Comparison of ENCODE assay signal across 37 cellular contexts in the genomic region with DNA sequence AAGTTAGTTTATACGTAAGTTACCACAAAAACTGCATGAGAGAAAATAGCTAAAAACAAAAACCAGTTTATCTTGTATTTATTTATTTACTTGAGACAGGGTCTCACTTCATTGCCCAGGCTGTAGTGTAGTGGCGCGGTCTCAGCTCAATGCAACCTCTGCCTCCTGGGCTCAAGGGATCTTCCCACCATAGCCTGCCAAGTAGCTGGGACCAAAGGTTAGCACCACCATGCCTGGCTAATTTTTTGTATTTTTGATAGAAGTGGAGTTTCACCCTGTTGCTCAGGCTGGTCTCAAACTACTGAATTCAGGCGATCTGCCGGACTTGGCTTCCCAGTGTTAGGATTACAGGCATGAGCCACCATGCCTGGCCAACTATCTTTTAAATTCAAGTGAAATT.
"Had no signal": no experiment of that assay in that cellular context is flagged by ENCODE, and none has a peak within 500 bp of the region (broad histone marks: within the 10 kb centered on the region; RNA-seq: fewer than 3 reads in every experiment).

No MANE protein-coding gene starts in this region.

- H3K27ac Mint-ChIP-seq: activated B cell treated with CpG ODN at 0.5 μM for 24 hours; activated CD4-positive, alpha-beta memory T cell treated with anti-CD3 and anti-CD28 coated beads, Interleukin-2, amount 10 ng/mL, durations not matched to agents 7 days and 5 days; activated CD4-positive, alpha-beta T cell treated with anti-CD3 and anti-CD28 coated beads for 36 hours; activated CD4-positive, alpha-beta T cell treated with anti-CD3 and anti-CD28 coated beads, Interleukin-2, amount 10 ng/mL, durations not matched to agents 7 days and 5 days; activated CD8-positive, alpha-beta memory T cell treated with anti-CD3 and anti-CD28 coated beads, Interleukin-2, amount 10 ng/mL, durations not matched to agents 7 days and 5 days; activated CD8-positive, alpha-beta T cell treated with anti-CD3 and anti-CD28 coated beads, Interleukin-2, amount 10 ng/mL, durations not matched to agents 7 days and 5 days; activated naive CD4-positive, alpha-beta T cell treated with anti-CD3 and anti-CD28 coated beads, Interleukin-2, amount 10 ng/mL, durations not matched to agents 7 days and 5 days; activated naive CD4-positive, alpha-beta T cell treated with anti-CD3 and anti-CD28 coated beads, Interleukin-2, amount 50 U/mL, for 24 hours; activated naive CD8-positive, alpha-beta T cell; activated naive CD8-positive, alpha-beta T cell treated with anti-CD3 and anti-CD28 coated beads, Interleukin-2, amount 10 ng/mL, durations not matched to agents 7 days and 5 days; activated naive CD8-positive, alpha-beta T cell treated with anti-CD3 and anti-CD28 coated beads, Interleukin-2, amount 50 U/mL, for 24 hours; activated T-cell treated with anti-CD3 and anti-CD28 coated beads, Interleukin-2, amount 50 U/mL, for 24 hours; activated T-helper 2 cell treated with anti-CD3 and anti-CD28 coated beads, Interferon-gamma antibody, Interleukin-2, Interleukin-4, amounts not matched to agents 10 μg/mL and 5 μg/mL and 100 μg/mL, durations not matched to agents 14 hours and 24 hours and 36 hours; brain; T-helper 1 cell treated with Interleukin-12 subunit alpha and Interleukin-12 subunit beta and Interleukin-4 antibody, amounts not matched to agents 30 μg/mL and 1 μg/mL, for 36 hours; T-helper 2 cell treated with Interferon-gamma antibody and Interleukin-4, amounts not matched to agents 5 μg/mL and 100 μg/mL, for 36 hours had no signal

- H3K27me3 Mint-ChIP-seq: activated B cell treated with CpG ODN at 0.5 μM for 24 hours; activated CD4-positive, alpha-beta memory T cell treated with anti-CD3 and anti-CD28 coated beads, Interleukin-2, amount 10 ng/mL, durations not matched to agents 7 days and 5 days; activated CD4-positive, alpha-beta T cell treated with anti-CD3 and anti-CD28 coated beads for 36 hours; activated CD4-positive, alpha-beta T cell treated with anti-CD3 and anti-CD28 coated beads, Interleukin-2, amount 10 ng/mL, durations not matched to agents 7 days and 5 days; activated CD8-positive, alpha-beta memory T cell treated with anti-CD3 and anti-CD28 coated beads, Interleukin-2, amount 10 ng/mL, durations not matched to agents 7 days and 5 days; activated naive CD4-positive, alpha-beta T cell treated with anti-CD3 and anti-CD28 coated beads, Interleukin-2, amount 10 ng/mL, durations not matched to agents 7 days and 5 days; activated naive CD4-positive, alpha-beta T cell treated with anti-CD3 and anti-CD28 coated beads, Interleukin-2, amount 50 U/mL, for 24 hours; activated naive CD8-positive, alpha-beta T cell; activated naive CD8-positive, alpha-beta T cell treated with anti-CD3 and anti-CD28 coated beads, Interleukin-2, amount 10 ng/mL, durations not matched to agents 7 days and 5 days; activated naive CD8-positive, alpha-beta T cell treated with anti-CD3 and anti-CD28 coated beads, Interleukin-2, amount 50 U/mL, for 24 hours; activated T-cell treated with anti-CD3 and anti-CD28 coated beads, Interleukin-2, amount 50 U/mL, for 24 hours; brain; central memory CD8-positive, alpha-beta T cell had no signal

- H3K4me1 Mint-ChIP-seq: activated B cell treated with CpG ODN at 0.5 μM for 24 hours; activated CD4-positive, alpha-beta memory T cell treated with anti-CD3 and anti-CD28 coated beads, Interleukin-2, amount 10 ng/mL, durations not matched to agents 7 days and 5 days; activated CD4-positive, alpha-beta T cell treated with anti-CD3 and anti-CD28 coated beads for 36 hours; activated CD4-positive, alpha-beta T cell treated with anti-CD3 and anti-CD28 coated beads, Interleukin-2, amount 10 ng/mL, durations not matched to agents 7 days and 5 days; activated CD8-positive, alpha-beta memory T cell treated with anti-CD3 and anti-CD28 coated beads, Interleukin-2, amount 10 ng/mL, durations not matched to agents 7 days and 5 days; activated naive CD4-positive, alpha-beta T cell treated with anti-CD3 and anti-CD28 coated beads, Interleukin-2, amount 10 ng/mL, durations not matched to agents 7 days and 5 days; activated naive CD4-positive, alpha-beta T cell treated with anti-CD3 and anti-CD28 coated beads, Interleukin-2, amount 50 U/mL, for 24 hours; activated naive CD8-positive, alpha-beta T cell treated with anti-CD3 and anti-CD28 coated beads, Interleukin-2, amount 10 ng/mL, durations not matched to agents 7 days and 5 days; activated naive CD8-positive, alpha-beta T cell treated with anti-CD3 and anti-CD28 coated beads, Interleukin-2, amount 50 U/mL, for 24 hours; central memory CD8-positive, alpha-beta T cell had no signal

- H3K36me3 ChIP-seq: ascending aorta, cardiac muscle cell had no signal

- H3K4me3 Mint-ChIP-seq: activated B cell treated with CpG ODN at 0.5 μM for 24 hours; activated CD4-positive, alpha-beta memory T cell treated with anti-CD3 and anti-CD28 coated beads, Interleukin-2, amount 10 ng/mL, durations not matched to agents 7 days and 5 days; activated CD4-positive, alpha-beta T cell treated with anti-CD3 and anti-CD28 coated beads for 36 hours; activated CD4-positive, alpha-beta T cell treated with anti-CD3 and anti-CD28 coated beads, Interleukin-2, amount 10 ng/mL, durations not matched to agents 7 days and 5 days; activated CD8-positive, alpha-beta memory T cell treated with anti-CD3 and anti-CD28 coated beads, Interleukin-2, amount 10 ng/mL, durations not matched to agents 7 days and 5 days; activated CD8-positive, alpha-beta T cell treated with anti-CD3 and anti-CD28 coated beads, Interleukin-2, amount 10 ng/mL, durations not matched to agents 7 days and 5 days; activated naive CD4-positive, alpha-beta T cell treated with anti-CD3 and anti-CD28 coated beads, Interleukin-2, amount 10 ng/mL, durations not matched to agents 7 days and 5 days; activated naive CD4-positive, alpha-beta T cell treated with anti-CD3 and anti-CD28 coated beads, Interleukin-2, amount 50 U/mL, for 24 hours; activated naive CD8-positive, alpha-beta T cell; activated naive CD8-positive, alpha-beta T cell treated with anti-CD3 and anti-CD28 coated beads, Interleukin-2, amount 10 ng/mL, durations not matched to agents 7 days and 5 days; activated naive CD8-positive, alpha-beta T cell treated with anti-CD3 and anti-CD28 coated beads, Interleukin-2, amount 50 U/mL, for 24 hours; activated T-cell treated with anti-CD3 and anti-CD28 coated beads, Interleukin-2, amount 50 U/mL, for 24 hours; brain; central memory CD8-positive, alpha-beta T cell; T-helper 1 cell treated with Interleukin-12 subunit alpha and Interleukin-12 subunit beta and Interleukin-4 antibody, amounts not matched to agents 30 μg/mL and 1 μg/mL, for 36 hours; T-helper 2 cell treated with Interferon-gamma antibody and Interleukin-4, amounts not matched to agents 5 μg/mL and 100 μg/mL, for 36 hours had no signal

- ATAC-seq: activated CD4-positive, alpha-beta T cell treated with anti-CD3 and anti-CD28 coated beads for 36 hours; activated CD4-positive, CD25-positive, alpha-beta regulatory T cell treated with anti-CD3 and anti-CD28 coated beads, Interleukin-2, amount 50 U/mL, for 24 hours; activated CD8-positive, alpha-beta memory T cell treated with anti-CD3 and anti-CD28 coated beads, Interleukin-2, amount 10 ng/mL, durations not matched to agents 7 days and 5 days; activated CD8-positive, alpha-beta T cell treated with anti-CD3 and anti-CD28 coated beads, Interleukin-2, amount 10 ng/mL, durations not matched to agents 7 days and 5 days; activated naive CD8-positive, alpha-beta T cell treated with anti-CD3 and anti-CD28 coated beads, Interleukin-2, amount 50 U/mL, for 24 hours had no signal

- H3K9me3 Mint-ChIP-seq: activated CD4-positive, alpha-beta T cell treated with anti-CD3 and anti-CD28 coated beads, Interleukin-2, amount 10 ng/mL, durations not matched to agents 7 days and 5 days; activated T-cell treated with anti-CD3 and anti-CD28 coated beads, Interleukin-2, amount 50 U/mL, for 24 hours had no signal

- H3K9me3 ChIP-seq: ascending aorta had no signal

- H3K4me1 ChIP-seq: ascending aorta had no signal

- H3K27me3 ChIP-seq: ascending aorta, cardiac muscle cell had no signal

- H3K36me3 Mint-ChIP-seq: activated CD8-positive, alpha-beta memory T cell treated with anti-CD3 and anti-CD28 coated beads, Interleukin-2, amount 10 ng/mL, durations not matched to agents 7 days and 5 days; activated naive CD4-positive, alpha-beta T cell treated with anti-CD3 and anti-CD28 coated beads, Interleukin-2, amount 10 ng/mL, durations not matched to agents 7 days and 5 days; activated naive CD4-positive, alpha-beta T cell treated with anti-CD3 and anti-CD28 coated beads, Interleukin-2, amount 50 U/mL, for 24 hours; activated naive CD8-positive, alpha-beta T cell; activated naive CD8-positive, alpha-beta T cell treated with anti-CD3 and anti-CD28 coated beads, Interleukin-2, amount 10 ng/mL, durations not matched to agents 7 days and 5 days; brain had no signal

- DNase-seq: activated B cell treated with CpG ODN at 0.5 μM for 24 hours; activated CD4-positive, alpha-beta memory T cell treated with anti-CD3 and anti-CD28 coated beads, Interleukin-2, amount 10 ng/mL, durations not matched to agents 7 days and 5 days; activated CD4-positive, alpha-beta T cell treated with anti-CD3 and anti-CD28 coated beads for 1 hour; activated CD4-positive, alpha-beta T cell treated with anti-CD3 and anti-CD28 coated beads for 36 hours; activated CD4-positive, alpha-beta T cell treated with anti-CD3 and anti-CD28 coated beads for 48 hours; activated CD4-positive, alpha-beta T cell treated with anti-CD3 and anti-CD28 coated beads, Interleukin-2, amount 10 ng/mL, durations not matched to agents 7 days and 5 days; activated CD4-positive, alpha-beta T cell treated with anti-CD3 and anti-CD28 coated beads, Interleukin-2, amount 50 U/mL, for 48 hours; activated CD8-positive, alpha-beta memory T cell treated with anti-CD3 and anti-CD28 coated beads for 24 hours; activated CD8-positive, alpha-beta memory T cell treated with anti-CD3 and anti-CD28 coated beads, Interleukin-2, amount 10 ng/mL, durations not matched to agents 7 days and 5 days; activated CD8-positive, alpha-beta memory T cell treated with anti-CD3 and anti-CD28 coated beads, Interleukin-2, amount 50 U/mL, for 48 hours; activated CD8-positive, alpha-beta T cell treated with anti-CD3 and anti-CD28 coated beads, Interleukin-2, amount 10 ng/mL, durations not matched to agents 7 days and 5 days; activated effector memory CD4-positive, alpha-beta T cell treated with Interleukin-2 at 50 U/mL for 16 hours; activated gamma-delta T cell; activated naive CD4-positive, alpha-beta T cell treated with anti-CD3 and anti-CD28 coated beads, Interleukin-2, amount 10 ng/mL, durations not matched to agents 7 days and 5 days; activated naive CD4-positive, alpha-beta T cell treated with Interleukin-2 at 50 U/mL for 16 hours; activated naive CD8-positive, alpha-beta T cell treated with anti-CD3 and anti-CD28 coated beads, Interleukin-2, amount 10 ng/mL, durations not matched to agents 7 days and 5 days; activated naive CD8-positive, alpha-beta T cell treated with anti-CD3 and anti-CD28 coated beads, Interleukin-2, amount 50 U/mL, for 24 hours; activated T-cell treated with anti-CD3 and anti-CD28 coated beads, Interleukin-2, amount 50 U/mL, for 24 hours; activated T-cell treated with anti-CD3 and anti-CD28 coated beads, Interleukin-2, amount 50 U/mL, for 48 hours; amygdala; anterior cingulate cortex; caudate nucleus; SW 1271; T-helper 1 cell; T-helper 2 cell; T-helper 9 cell had no signal

- H3K27ac ChIP-seq: ascending aorta, cardiac muscle cell, VCaP had no signal

- H3K4me3 ChIP-seq: ascending aorta, cardiac muscle cell had no signal
